Comparison of ENCODE assay signal across 1 cellular context in the genomic region with DNA sequence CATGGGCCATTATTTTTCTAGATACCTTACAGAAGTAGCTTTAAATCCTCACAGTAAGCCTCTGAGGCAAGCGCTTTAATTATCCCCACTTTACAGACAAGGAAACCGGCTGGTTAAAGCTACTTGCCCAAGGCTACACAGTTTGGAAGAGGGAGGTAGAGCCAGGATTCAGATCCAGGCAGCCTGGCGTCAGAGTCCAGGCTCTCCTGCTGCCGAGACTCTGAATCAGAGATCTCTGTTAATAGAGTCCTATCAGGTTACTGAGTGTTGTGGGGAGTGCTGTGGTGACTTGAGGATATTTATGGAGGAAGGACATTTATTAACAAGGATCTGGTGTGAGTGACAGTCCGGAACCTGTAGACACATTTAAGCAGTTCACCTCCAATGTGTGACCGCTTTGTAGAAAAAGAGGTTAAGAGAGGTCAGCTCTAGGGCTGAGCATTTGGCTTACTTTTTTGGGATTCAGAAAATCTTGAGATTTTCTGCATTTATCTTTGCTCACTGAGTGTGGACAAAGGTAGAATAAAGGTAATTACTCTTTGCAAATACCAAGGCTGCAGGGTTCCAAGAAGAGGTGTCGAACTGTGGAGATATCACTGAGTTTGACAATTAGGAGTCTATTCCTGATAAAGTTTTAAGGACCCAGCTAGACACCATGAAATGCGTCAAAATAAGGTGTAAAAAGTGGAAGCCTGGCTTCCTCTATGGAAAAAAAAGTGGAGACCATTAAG.
TF ChIP-seq lines count a peak whose summit lies in the region.

No MANE protein-coding gene starts in this region.

TF ChIP-seq in HEK293, 187 proteins besides CTCF, POLR2A, EP300 and RAD21 (continued from another document):
- TF ChIP-seq ZEB2 (tag by site-specific recombination; IDR thresholded peaks at IDR 0.05) (no peak), ZNF660 (tag by site-specific recombination; IDR thresholded peaks at IDR 0.05) (no peak), ZBTB20 (tag by site-specific recombination; IDR thresholded peaks at IDR 0.05) (peak; percentile 22; the same call in 1 of the 2 replicates)
